ENCODE assay signal across 18 cellular contexts in genomic region chr17:69763503-69763902, GRCh38.
A peak's percentile ranks its signal among the peaks of the same experiment; 100 is the strongest.
DNase-seq lines count a peak whose midpoint lies in the region; ATAC-seq, FAIRE-seq and TF ChIP-seq lines count a peak whose summit lies in the region.
"Had no signal": no experiment of that assay in that cellular context is flagged by ENCODE, and none has a peak within 500 bp of the region (broad histone marks: within the 10 kb centered on the region; RNA-seq: fewer than 3 reads in every experiment).

No MANE protein-coding gene starts in this region.

- no peaks in the 10 kb centered on the region for H3K9me2 ChIP-seq in hepatocyte (replicated peaks; ENCODE audit: insufficient read depth)

- no peak overlapping the region for H3K27ac Mint-ChIP-seq in CD8-positive, alpha-beta memory T cell
- H3K27ac Mint-ChIP-seq: activated T-cell treated with anti-CD3 and anti-CD28 coated beads, Interleukin-2, amount 50 U/mL, for 72 hours; T-helper 1 cell treated with Interleukin-12 subunit alpha and Interleukin-12 subunit beta and Interleukin-4 antibody, amounts not matched to agents 30 μg/mL and 1 μg/mL, for 36 hours had no signal

- no peaks in the 10 kb centered on the region for H3K27me3 ChIP-seq in hepatocyte
- H3K27me3 ChIP-seq in CD8-positive, alpha-beta memory T cell (ENCODE audit: insufficient read depth, low read length, poor library complexity, severe bottlenecking), result no peaks in the 10 kb centered on the region
- H3K27me3 ChIP-seq: uterus had no signal

- no peaks in the 10 kb centered on the region for H3K36me3 Mint-ChIP-seq in CD8-positive, alpha-beta memory T cell

- no peak overlapping the region for H3K4me3 ChIP-seq in A549
- no peak overlapping the region for H3K4me3 ChIP-seq in hepatocyte
- no peak overlapping the region for H3K4me3 ChIP-seq in CD8-positive, alpha-beta memory T cell (ENCODE audit: low read length)
- H3K4me3 ChIP-seq: mucosa of descending colon, uterus had no signal

- H3K4me1 ChIP-seq in A549, result peaks cover 44% of the 10 kb centered on the region
- peaks cover 7% of the 10 kb centered on the region for H3K4me1 ChIP-seq in hepatocyte (ENCODE audit: insufficient read depth)
- H3K4me1 ChIP-seq in CD8-positive, alpha-beta memory T cell (ENCODE audit: insufficient read depth, low read length), result no peaks in the 10 kb centered on the region
- H3K4me1 ChIP-seq: uterus had no signal

- H3K4me1 Mint-ChIP-seq in CD8-positive, alpha-beta memory T cell, result no peaks in the 10 kb centered on the region

- H3K4me3 Mint-ChIP-seq in CD8-positive, alpha-beta memory T cell, result no peak overlapping the region
- H3K4me3 Mint-ChIP-seq: activated T-cell treated with anti-CD3 and anti-CD28 coated beads, Interleukin-2, amount 50 U/mL, for 72 hours; T-helper 1 cell treated with Interleukin-12 subunit alpha and Interleukin-12 subunit beta and Interleukin-4 antibody, amounts not matched to agents 30 μg/mL and 1 μg/mL, for 36 hours had no signal

- H3K79me2 ChIP-seq in hepatocyte, result no peaks in the 10 kb centered on the region

- peaks cover 0 to 3% of the 10 kb centered on the region in 2 donors for H3K27me3 Mint-ChIP-seq in CD8-positive, alpha-beta memory T cell

- DNase-seq in A549 (ENCODE audit: low read depth in 1 of 2, low spot score in 1 of 2), result no peak
- peak; percentile 33 for DNase-seq in HT1080 (ENCODE audit: low read depth)
- DNase-seq in astrocyte of the hippocampus (ENCODE audit: low read depth, low spot score), result peak; percentile 80
- DNase-seq in hepatocyte (ENCODE audit: low spot score), result peak; percentile 15
- no peak for DNase-seq in ecto neural progenitor cell (ENCODE audit: low spot score)
- DNase-seq in CD8-positive, alpha-beta memory T cell, result no peak
- no peak for DNase-seq in DMS79 (lab: John Stamatoyannopoulos, UW)
- no peak for DNase-seq in cortex of kidney (lab: John Stamatoyannopoulos, UW)
- DNase-seq: activated CD4-positive, alpha-beta T cell treated with anti-CD3 and anti-CD28 coated beads for 48 hours; activated T-cell treated with anti-CD3 and anti-CD28 coated beads, Interleukin-2, amount 50 U/mL, for 72 hours; DMS153; mucosa of descending colon; NCI-H345; OCI-M1; stimulated activated CD4-positive, alpha-beta T cell treated with anti-CD3 and anti-CD28 coated beads, Interleukin-2, amount 100 ng/mL, for 24 hours; uterus had no signal

- no peak for TF ChIP-seq POLR2A in A549 (IDR thresholded peaks at IDR 0.05; ENCODE audit: low read length)

- no peak for TF ChIP-seq EP300 in A549 (IDR thresholded peaks at IDR 0.05)

- POLR2A ChIA-PET in A549 (lab: Yijun Ruan, JAX), result interaction anchor here (0.6 kb wide), 1 partner anchor 143 kb away, joined by 3 read pairs; no protein-coding TSS in a partner anchor
- POLR2A ChIA-PET in CD8-positive, alpha-beta memory T cell (lab: Charles Lee), result no interaction called here

- TF ChIP-seq RAD21 in A549 (conservative IDR thresholded peaks at IDR 0.05 in 1 of 2, IDR thresholded peaks at IDR 0.05 in 1 of 2), result no peak

- no peaks in the 10 kb centered on the region for H3K36me3 ChIP-seq in hepatocyte (replicated peaks; ENCODE audit: insufficient read depth, low read depth)
- H3K36me3 ChIP-seq in CD8-positive, alpha-beta memory T cell (ENCODE audit: insufficient read depth, low read length), result no peaks in the 10 kb centered on the region
- H3K36me3 ChIP-seq: uterus had no signal

- H3K4me2 ChIP-seq in A549 (peak overlapping the region; percentile 75), hepatocyte (no peak overlapping the region)

- 88% methylated on average over 3 of the region's 3 CpGs for WGBS in A549 (ENCODE audit: missing lambda C conversion rate)
- 67% methylated on average over 3 of the region's 3 CpGs for whole genome bisulfite sequencing in hepatocyte (ENCODE audit: low lambda C conversion rate, missing lambda C conversion rate)

- CTCF ChIA-PET in A549 (lab: Yijun Ruan, JAX), result no interaction called here
- CTCF ChIA-PET in CD8-positive, alpha-beta memory T cell (lab: Charles Lee), result no interaction called here

- TF ChIP-seq CTCF in A549 (IDR thresholded peaks at IDR 0.05) (no peak), hepatocyte (IDR thresholded peaks at IDR 0.05; ENCODE audit: poor library complexity) (no peak)

- H3K27ac ChIP-seq in A549 (peak overlapping the region; percentile 82 to 86), hepatocyte (no peak overlapping the region)
- H3K27ac ChIP-seq in CD8-positive, alpha-beta memory T cell (ENCODE audit: low read depth, low read length), result no peak overlapping the region
- H3K27ac ChIP-seq: uterus had no signal

- H3K9me3 ChIP-seq in A549 (no peaks in the 10 kb centered on the region), hepatocyte (ENCODE audit: low read depth) (no peaks in the 10 kb centered on the region)
- no peaks in the 10 kb centered on the region for H3K9me3 ChIP-seq in CD8-positive, alpha-beta memory T cell (ENCODE audit: low read length)
- H3K9me3 ChIP-seq: mucosa of descending colon, uterus had no signal

- H2AFZ ChIP-seq in hepatocyte, result no peak overlapping the region

- H3K9me3 Mint-ChIP-seq in CD8-positive, alpha-beta memory T cell, result peaks cover 0 to 8% (median 0%) of the 10 kb centered on the region in 5 donors
- H3K9me3 Mint-ChIP-seq: activated T-cell treated with anti-CD3 and anti-CD28 coated beads, Interleukin-2, amount 50 U/mL, for 72 hours; T-helper 1 cell treated with Interleukin-12 subunit alpha and Interleukin-12 subunit beta and Interleukin-4 antibody, amounts not matched to agents 30 μg/mL and 1 μg/mL, for 36 hours had no signal

- ATAC-seq in A549, result no peak
- ATAC-seq: activated T-cell treated with anti-CD3 and anti-CD28 coated beads, Interleukin-2, amount 50 U/mL, for 72 hours; mucosa of descending colon had no signal

- FAIRE-seq in A549 (lab: Jason Lieb, UNC), result no peak
- FAIRE-seq: GM19239 had no signal

- no peaks in the 10 kb centered on the region for H4K20me1 ChIP-seq in hepatocyte (ENCODE audit: insufficient read depth, poor library complexity, severe bottlenecking)

TF ChIP-seq in A549, 52 proteins besides CTCF, POLR2A, EP300 and RAD21:
- TF ChIP-seq MAX (IDR thresholded peaks at IDR 0.05), result 0 out of 2 replicates have a peak, but pooled peaks have one; percentile 3
- no peak for TF ChIP-seq MAZ (IDR thresholded peaks at IDR 0.05; ENCODE audit: borderline replicate concordance, low read depth, low read length)
- peak; percentile 72; the same call in 1 of the 2 replicates for TF ChIP-seq HOXB13 (CRISPR knock-in tag; IDR thresholded peaks at IDR 0.05; ENCODE audit: low read depth)
- peak; percentile 80 for TF ChIP-seq REST (IDR thresholded peaks at IDR 0.05)
- TF ChIP-seq FOSL2 (IDR thresholded peaks at IDR 0.05), result no peak
- TF ChIP-seq FOSL2 (CRISPR knock-in tag; IDR thresholded peaks at IDR 0.05), result 0 out of 2 replicates have a peak, but pooled peaks have one; percentile 28
TF ChIP-seq in A549: peak in this region for 4.

Comparison
In these comparisons a context has a peak if more than half of its experiments do, and no peak if none do; other contexts are left out.
1. DNase-seq: peak in HT1080 (single experiment), astrocyte of the hippocampus (single experiment) and hepatocyte (single experiment); none in A549 (0 of 2), ecto neural progenitor cell (single experiment), CD8-positive, alpha-beta memory T cell (0 of 5), DMS79 (single experiment) and cortex of kidney (single experiment).
2. H3K27ac ChIP-seq: peak in A549 (2 of 2); none in hepatocyte (single experiment) and CD8-positive, alpha-beta memory T cell (single experiment).